Comparison of ENCODE assay signal across 16 cellular contexts in genomic region chr3:154241496-154241895, GRCh38.
DNase-seq lines count a peak whose midpoint lies in the region; ATAC-seq and TF ChIP-seq lines count a peak whose summit lies in the region.
"Had no signal": no experiment of that assay in that cellular context is flagged by ENCODE, and none has a peak within 500 bp of the region (broad histone marks: within the 10 kb centered on the region; RNA-seq: fewer than 3 reads in every experiment).

No MANE protein-coding gene starts in this region.

- H3K27me3 ChIP-seq in ascending aorta (no peaks in the 10 kb centered on the region), esophagus muscularis mucosa (no peaks in the 10 kb centered on the region)
- H3K27me3 ChIP-seq: BLaER1 treated with 17β-estradiol and CSF1 and Interleukin-3, amounts not matched to agents 10 nM and 100 nM had no signal

- 91% methylated on average over 5 of the region's 5 CpGs for WGBS in esophagus muscularis mucosa

- TF ChIP-seq CTCF in ascending aorta (IDR thresholded peaks at IDR 0.05) (no peak), esophagus muscularis mucosa (IDR thresholded peaks at IDR 0.05) (no peak), nephron progenitor cell (IDR thresholded peaks at IDR 0.05) (no peak)

- H3K4me3 ChIP-seq in ascending aorta (no peak overlapping the region), esophagus muscularis mucosa (no peak overlapping the region)
- H3K4me3 ChIP-seq: BLaER1 treated with 17β-estradiol and CSF1 and Interleukin-3, amounts not matched to agents 10 nM and 100 nM; GM23248; HAP-1 had no signal

- H3K36me3 Mint-ChIP-seq in nephron progenitor cell (ENCODE audit: low read depth), result peaks cover 32% of the 10 kb centered on the region
- H3K36me3 Mint-ChIP-seq: CD8-positive, alpha-beta T cell had no signal

- no peak for ATAC-seq in GM21381 (IDR thresholded peaks at IDR 0.05; ENCODE audit: unreplicated experiment)
- no peak for ATAC-seq in GM21447 (IDR thresholded peaks at IDR 0.05; ENCODE audit: unreplicated experiment)
- ATAC-seq: CD8-positive, alpha-beta T cell had no signal

- no peaks in the 10 kb centered on the region for H3K9me3 Mint-ChIP-seq in nephron progenitor cell
- H3K9me3 Mint-ChIP-seq: CD8-positive, alpha-beta T cell had no signal

- peak overlapping the region; percentile 79 for H3K27ac Mint-ChIP-seq in nephron progenitor cell
- H3K27ac Mint-ChIP-seq: B cell; CD8-positive, alpha-beta T cell had no signal

- H3K27me3 Mint-ChIP-seq in nephron progenitor cell (ENCODE audit: low read depth, poor library complexity), result no peaks in the 10 kb centered on the region

- H3K4me1 Mint-ChIP-seq in nephron progenitor cell, result peaks cover 5% of the 10 kb centered on the region
- H3K4me1 Mint-ChIP-seq: B cell had no signal

- H3K4me1 ChIP-seq in ascending aorta (peaks cover 4 to 27% of the 10 kb centered on the region in 2 donors), esophagus muscularis mucosa (peaks cover 0 to 60% (median 37%) of the 10 kb centered on the region in 4 donors)
- H3K4me1 ChIP-seq: HAP-1 had no signal

- DNase-seq in ascending aorta (ENCODE audit: low spot score in 2 of 2), result no peak
- DNase-seq in esophagus muscularis mucosa (ENCODE audit: extremely low spot score), result no peak
- DNase-seq in nephron progenitor cell, result no peak
- no peak for DNase-seq in SKM-1 (lab: John Stamatoyannopoulos, UW; ENCODE audit: unreplicated experiment)
- DNase-seq: Calu3; CD8-positive, alpha-beta T cell; DMS 273 treated with DMSO at 0.1 percent for 48 hours; DMS53; DND-41; EL; GM23248 had no signal

- TF ChIP-seq EP300 in esophagus muscularis mucosa (IDR thresholded peaks at IDR 0.05), result no peak

- TF ChIP-seq POLR2A in esophagus muscularis mucosa (IDR thresholded peaks at IDR 0.05; ENCODE audit: low read depth), result no peak

- H3K9me3 ChIP-seq in ascending aorta, result no peaks in the 10 kb centered on the region
- H3K9me3 ChIP-seq in esophagus muscularis mucosa, result no peaks in the 10 kb centered on the region
- H3K9me3 ChIP-seq: BLaER1 treated with 17β-estradiol and CSF1 and Interleukin-3, amounts not matched to agents 10 nM and 100 nM; HAP-1 had no signal

- H3K27ac ChIP-seq in ascending aorta (peak overlapping the region; percentile 29 to 88), esophagus muscularis mucosa (replicated peaks in 1 of 4) (peak overlapping the region in 3 of 4 donors; percentile 7 to 73 (median 73))
- H3K27ac ChIP-seq: BLaER1 treated with 17β-estradiol and CSF1 and Interleukin-3, amounts not matched to agents 10 nM and 100 nM; GM23248 had no signal

- peaks cover 7 to 18% of the 10 kb centered on the region in 2 donors for H3K36me3 ChIP-seq in ascending aorta
- peaks cover 0 to 34% (median 13%) of the 10 kb centered on the region in 4 donors for H3K36me3 ChIP-seq in esophagus muscularis mucosa
- H3K36me3 ChIP-seq: BLaER1 treated with 17β-estradiol and CSF1 and Interleukin-3, amounts not matched to agents 10 nM and 100 nM had no signal

- H3K4me3 Mint-ChIP-seq in nephron progenitor cell, result no peak overlapping the region
- H3K4me3 Mint-ChIP-seq: B cell; CD8-positive, alpha-beta T cell had no signal

- intact Hi-C loops in ascending aorta (cut with DNase I) (loop anchor here (5.0 to 10.0 kb wide), 2 partner anchors 59 to 1197 kb away; no protein-coding TSS in a partner anchor), esophagus muscularis mucosa (cut with DNase I) (no loop called here)
